In the genomic region with DNA sequence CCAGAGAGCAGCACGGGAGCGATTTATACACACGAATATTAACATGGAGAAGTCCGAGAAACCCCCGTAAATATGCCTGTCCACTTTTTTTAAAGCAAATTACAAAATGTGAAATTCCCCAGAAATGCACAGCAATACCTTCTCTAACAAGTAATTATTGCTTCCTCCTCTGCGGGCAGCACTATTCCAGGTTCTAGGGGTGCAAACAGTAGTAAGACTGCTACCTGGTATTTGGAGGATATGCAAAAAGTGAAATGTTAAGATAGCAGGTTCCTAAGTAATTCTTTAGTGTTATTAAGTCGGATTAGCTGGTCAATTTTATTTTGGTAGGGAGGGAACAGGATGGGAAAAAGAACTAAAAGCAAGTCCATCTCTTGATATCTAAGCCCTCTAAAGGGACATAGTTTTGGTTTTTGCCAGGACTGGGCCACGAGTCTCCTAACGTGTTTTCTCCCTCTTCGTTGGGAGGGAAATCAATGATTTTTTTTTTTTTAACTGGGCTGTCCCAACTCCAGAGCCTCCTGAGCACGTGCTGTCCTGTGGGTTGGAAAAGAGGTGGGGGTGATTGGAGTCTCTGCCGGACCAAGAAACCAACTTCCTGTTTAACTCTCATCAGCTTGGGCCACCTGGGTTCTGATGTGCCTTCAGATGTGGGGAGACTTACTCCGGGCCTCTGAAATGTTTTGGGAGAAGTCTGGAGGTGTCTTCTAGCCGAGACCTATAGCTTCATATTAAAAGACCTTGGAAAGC, we compare ENCODE assay signal across 1 cellular context.
TF ChIP-seq lines count a peak whose summit lies in the region.

No MANE protein-coding gene starts in this region.

TF ChIP-seq in GM12878, 131 proteins besides CTCF, POLR2A, EP300 and RAD21:
- TF ChIP-seq SP1 (IDR thresholded peaks at IDR 0.05; ENCODE audit: low read depth, low read length) (no peak), RUNX3 (IDR thresholded peaks at IDR 0.05; ENCODE audit: low read length) (peak; percentile 7; the same call in 1 of the 2 replicates), ZNF592 (IDR thresholded peaks at IDR 0.05) (no peak), MTA2 (IDR thresholded peaks at IDR 0.05; ENCODE audit: low read depth) (no peak), BACH1 (IDR thresholded peaks at IDR 0.05; ENCODE audit: borderline replicate concordance) (no peak), HDGF (IDR thresholded peaks at IDR 0.05) (no peak), SRF (IDR thresholded peaks at IDR 0.05; ENCODE audit: low read depth in 2 of 2, low read length in 2 of 2) (no peak), SMARCA5 (IDR thresholded peaks at IDR 0.05) (no peak), CBX5 (IDR thresholded peaks at IDR 0.05; ENCODE audit: low read depth) (no peak), DPF2 (IDR thresholded peaks at IDR 0.05) (no peak), BHLHE40 (IDR thresholded peaks at IDR 0.05; ENCODE audit: borderline replicate concordance in 1 of 2, low read depth in 2 of 2, low read length in 1 of 2) (peak; percentile 58 to 68; a peak in 2 of 4 replicates), IRF5 (IDR thresholded peaks at IDR 0.05; ENCODE audit: borderline replicate concordance) (no peak), ZSCAN29 (IDR thresholded peaks at IDR 0.05) (no peak), IKZF2 (IDR thresholded peaks at IDR 0.05) (peak; percentile 25 to 49), JUND (IDR thresholded peaks at IDR 0.05; ENCODE audit: low read depth, low read length) (no peak), RFX5 (IDR thresholded peaks at IDR 0.05; ENCODE audit: low read depth, low read length) (no peak), MEF2B (IDR thresholded peaks at IDR 0.05; ENCODE audit: partially characterized antibody, poor library complexity, severe bottlenecking) (no peak), RAD51 (IDR thresholded peaks at IDR 0.05) (peak; percentile 17; the same call in 1 of the 2 replicates), EED (IDR thresholded peaks at IDR 0.05; ENCODE audit: low read depth) (peak; percentile 72; the same call in 1 of the 2 replicates), CUX1 (IDR thresholded peaks at IDR 0.05; ENCODE audit: insufficient replicate concordance, low read depth, low read length) (no peak), NFXL1 (IDR thresholded peaks at IDR 0.05; ENCODE audit: borderline replicate concordance) (no peak)
- TF ChIP-seq, protein P1, sequence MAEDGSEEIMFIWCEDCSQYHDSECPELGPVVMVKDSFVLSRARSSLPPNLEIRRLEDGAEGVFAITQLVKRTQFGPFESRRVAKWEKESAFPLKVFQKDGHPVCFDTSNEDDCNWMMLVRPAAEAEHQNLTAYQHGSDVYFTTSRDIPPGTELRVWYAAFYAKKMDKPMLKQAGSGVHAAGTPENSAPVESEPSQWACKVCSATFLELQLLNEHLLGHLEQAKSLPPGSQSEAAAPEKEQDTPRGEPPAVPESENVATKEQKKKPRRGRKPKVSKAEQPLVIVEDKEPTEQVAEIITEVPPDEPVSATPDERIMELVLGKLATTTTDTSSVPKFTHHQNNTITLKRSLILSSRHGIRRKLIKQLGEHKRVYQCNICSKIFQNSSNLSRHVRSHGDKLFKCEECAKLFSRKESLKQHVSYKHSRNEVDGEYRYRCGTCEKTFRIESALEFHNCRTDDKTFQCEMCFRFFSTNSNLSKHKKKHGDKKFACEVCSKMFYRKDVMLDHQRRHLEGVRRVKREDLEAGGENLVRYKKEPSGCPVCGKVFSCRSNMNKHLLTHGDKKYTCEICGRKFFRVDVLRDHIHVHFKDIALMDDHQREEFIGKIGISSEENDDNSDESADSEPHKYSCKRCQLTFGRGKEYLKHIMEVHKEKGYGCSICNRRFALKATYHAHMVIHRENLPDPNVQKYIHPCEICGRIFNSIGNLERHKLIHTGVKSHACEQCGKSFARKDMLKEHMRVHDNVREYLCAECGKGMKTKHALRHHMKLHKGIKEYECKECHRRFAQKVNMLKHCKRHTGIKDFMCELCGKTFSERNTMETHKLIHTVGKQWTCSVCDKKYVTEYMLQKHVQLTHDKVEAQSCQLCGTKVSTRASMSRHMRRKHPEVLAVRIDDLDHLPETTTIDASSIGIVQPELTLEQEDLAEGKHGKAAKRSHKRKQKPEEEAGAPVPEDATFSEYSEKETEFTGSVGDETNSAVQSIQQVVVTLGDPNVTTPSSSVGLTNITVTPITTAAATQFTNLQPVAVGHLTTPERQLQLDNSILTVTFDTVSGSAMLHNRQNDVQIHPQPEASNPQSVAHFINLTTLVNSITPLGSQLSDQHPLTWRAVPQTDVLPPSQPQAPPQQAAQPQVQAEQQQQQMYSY (CRISPR knock-in tag; IDR thresholded peaks at IDR 0.05): no peak
- TF ChIP-seq, protein P2, sequence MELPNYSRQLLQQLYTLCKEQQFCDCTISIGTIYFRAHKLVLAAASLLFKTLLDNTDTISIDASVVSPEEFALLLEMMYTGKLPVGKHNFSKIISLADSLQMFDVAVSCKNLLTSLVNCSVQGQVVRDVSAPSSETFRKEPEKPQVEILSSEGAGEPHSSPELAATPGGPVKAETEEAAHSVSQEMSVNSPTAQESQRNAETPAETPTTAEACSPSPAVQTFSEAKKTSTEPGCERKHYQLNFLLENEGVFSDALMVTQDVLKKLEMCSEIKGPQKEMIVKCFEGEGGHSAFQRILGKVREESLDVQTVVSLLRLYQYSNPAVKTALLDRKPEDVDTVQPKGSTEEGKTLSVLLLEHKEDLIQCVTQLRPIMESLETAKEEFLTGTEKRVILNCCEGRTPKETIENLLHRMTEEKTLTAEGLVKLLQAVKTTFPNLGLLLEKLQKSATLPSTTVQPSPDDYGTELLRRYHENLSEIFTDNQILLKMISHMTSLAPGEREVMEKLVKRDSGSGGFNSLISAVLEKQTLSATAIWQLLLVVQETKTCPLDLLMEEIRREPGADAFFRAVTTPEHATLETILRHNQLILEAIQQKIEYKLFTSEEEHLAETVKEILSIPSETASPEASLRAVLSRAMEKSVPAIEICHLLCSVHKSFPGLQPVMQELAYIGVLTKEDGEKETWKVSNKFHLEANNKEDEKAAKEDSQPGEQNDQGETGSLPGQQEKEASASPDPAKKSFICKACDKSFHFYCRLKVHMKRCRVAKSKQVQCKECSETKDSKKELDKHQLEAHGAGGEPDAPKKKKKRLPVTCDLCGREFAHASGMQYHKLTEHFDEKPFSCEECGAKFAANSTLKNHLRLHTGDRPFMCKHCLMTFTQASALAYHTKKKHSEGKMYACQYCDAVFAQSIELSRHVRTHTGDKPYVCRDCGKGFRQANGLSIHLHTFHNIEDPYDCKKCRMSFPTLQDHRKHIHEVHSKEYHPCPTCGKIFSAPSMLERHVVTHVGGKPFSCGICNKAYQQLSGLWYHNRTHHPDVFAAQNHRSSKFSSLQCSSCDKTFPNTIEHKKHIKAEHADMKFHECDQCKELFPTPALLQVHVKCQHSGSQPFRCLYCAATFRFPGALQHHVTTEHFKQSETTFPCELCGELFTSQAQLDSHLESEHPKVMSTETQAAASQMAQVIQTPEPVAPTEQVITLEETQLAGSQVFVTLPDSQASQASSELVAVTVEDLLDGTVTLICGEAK (IDR thresholded peaks at IDR 0.05; ENCODE audit: borderline replicate concordance): no peak
- TF ChIP-seq, protein P3, sequence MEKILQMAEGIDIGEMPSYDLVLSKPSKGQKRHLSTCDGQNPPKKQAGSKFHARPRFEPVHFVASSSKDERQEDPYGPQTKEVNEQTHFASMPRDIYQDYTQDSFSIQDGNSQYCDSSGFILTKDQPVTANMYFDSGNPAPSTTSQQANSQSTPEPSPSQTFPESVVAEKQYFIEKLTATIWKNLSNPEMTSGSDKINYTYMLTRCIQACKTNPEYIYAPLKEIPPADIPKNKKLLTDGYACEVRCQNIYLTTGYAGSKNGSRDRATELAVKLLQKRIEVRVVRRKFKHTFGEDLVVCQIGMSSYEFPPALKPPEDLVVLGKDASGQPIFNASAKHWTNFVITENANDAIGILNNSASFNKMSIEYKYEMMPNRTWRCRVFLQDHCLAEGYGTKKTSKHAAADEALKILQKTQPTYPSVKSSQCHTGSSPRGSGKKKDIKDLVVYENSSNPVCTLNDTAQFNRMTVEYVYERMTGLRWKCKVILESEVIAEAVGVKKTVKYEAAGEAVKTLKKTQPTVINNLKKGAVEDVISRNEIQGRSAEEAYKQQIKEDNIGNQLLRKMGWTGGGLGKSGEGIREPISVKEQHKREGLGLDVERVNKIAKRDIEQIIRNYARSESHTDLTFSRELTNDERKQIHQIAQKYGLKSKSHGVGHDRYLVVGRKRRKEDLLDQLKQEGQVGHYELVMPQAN (conservative IDR thresholded peaks at IDR 0.05): no peak
- TF ChIP-seq, protein P4, sequence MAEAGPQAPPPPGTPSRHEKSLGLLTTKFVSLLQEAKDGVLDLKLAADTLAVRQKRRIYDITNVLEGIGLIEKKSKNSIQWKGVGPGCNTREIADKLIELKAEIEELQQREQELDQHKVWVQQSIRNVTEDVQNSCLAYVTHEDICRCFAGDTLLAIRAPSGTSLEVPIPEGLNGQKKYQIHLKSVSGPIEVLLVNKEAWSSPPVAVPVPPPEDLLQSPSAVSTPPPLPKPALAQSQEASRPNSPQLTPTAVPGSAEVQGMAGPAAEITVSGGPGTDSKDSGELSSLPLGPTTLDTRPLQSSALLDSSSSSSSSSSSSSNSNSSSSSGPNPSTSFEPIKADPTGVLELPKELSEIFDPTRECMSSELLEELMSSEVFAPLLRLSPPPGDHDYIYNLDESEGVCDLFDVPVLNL (IDR thresholded peaks at IDR 0.05; ENCODE audit: low read depth, low read length): no peak
